8 cellular contexts compared by ENCODE assay signal in genomic region chr13:22915442-22916082, GRCh38.
DNase-seq lines count a peak whose midpoint lies in the region; ATAC-seq and TF ChIP-seq lines count a peak whose summit lies in the region.

No MANE protein-coding gene starts in this region.

- intact Hi-C loops in naive thymus-derived CD4-positive, alpha-beta T cell (cut with micrococcal nuclease): no loop called here

- no peak for DNase-seq in activated CD8-positive, alpha-beta memory T cell treated with anti-CD3 and anti-CD28 coated beads, Interleukin-2, amount 10 ng/mL, durations not matched to agents 7 days and 5 days
- DNase-seq in activated CD8-positive, alpha-beta memory T cell treated with anti-CD3 and anti-CD28 coated beads for 24 hours: no peak
- DNase-seq in SW480 (ENCODE audit: low spot score) (peak; percentile 64), fibroblast of the aortic adventitia (ENCODE audit: low read depth) (peak; percentile 19), HuH-7.5 (ENCODE audit: low spot score) (no peak), T-helper 9 cell (no peak)
- DNase-seq in naive thymus-derived CD4-positive, alpha-beta T cell: no peak

- H3K4me3 ChIP-seq in fibroblast of the aortic adventitia (ENCODE audit: low read depth, low read length): peak overlapping the region; percentile 70
- H3K4me3 ChIP-seq in naive thymus-derived CD4-positive, alpha-beta T cell (ENCODE audit: low read length): no peak overlapping the region

- CTCF ChIA-PET in activated CD8-positive, alpha-beta memory T cell treated with anti-CD3 and anti-CD28 coated beads, Interleukin-2, amount 10 ng/mL, durations not matched to agents 7 days and 5 days (lab: Charles Lee): no interaction called here
- CTCF ChIA-PET in naive thymus-derived CD4-positive, alpha-beta T cell (lab: Charles Lee): no interaction called here

- H3K36me3 Mint-ChIP-seq in activated CD8-positive, alpha-beta memory T cell treated with anti-CD3 and anti-CD28 coated beads, Interleukin-2, amount 10 ng/mL, durations not matched to agents 7 days and 5 days: no peaks in the 10 kb centered on the region
- H3K36me3 Mint-ChIP-seq in naive thymus-derived CD4-positive, alpha-beta T cell: no peaks in the 10 kb centered on the region

- H3K4me1 ChIP-seq in naive thymus-derived CD4-positive, alpha-beta T cell (ENCODE audit: control insufficient read depth in 2 of 2, insufficient read depth in 2 of 2, low read length in 2 of 2): no peaks in the 10 kb centered on the region

- H3K27ac Mint-ChIP-seq in activated CD8-positive, alpha-beta memory T cell treated with anti-CD3 and anti-CD28 coated beads, Interleukin-2, amount 10 ng/mL, durations not matched to agents 7 days and 5 days: no peak overlapping the region
- no peak overlapping the region for H3K27ac Mint-ChIP-seq in naive thymus-derived CD4-positive, alpha-beta T cell

- H3K9me3 ChIP-seq in naive thymus-derived CD4-positive, alpha-beta T cell (ENCODE audit: control insufficient read depth in 2 of 3, low read length in 3 of 3): no peaks in the 10 kb centered on the region

- H3K36me3 ChIP-seq in naive thymus-derived CD4-positive, alpha-beta T cell (ENCODE audit: control insufficient read depth in 2 of 3, insufficient read depth in 3 of 3, low read length in 3 of 3): no peaks in the 10 kb centered on the region

- H3K27ac ChIP-seq in naive thymus-derived CD4-positive, alpha-beta T cell (ENCODE audit: low read depth, low read length): no peak overlapping the region

- H3K4me3 Mint-ChIP-seq in activated CD8-positive, alpha-beta memory T cell treated with anti-CD3 and anti-CD28 coated beads, Interleukin-2, amount 10 ng/mL, durations not matched to agents 7 days and 5 days: peak overlapping the region; percentile 35
- peak overlapping the region in 8 of 10 donors; percentile 17 to 69 (median 56) for H3K4me3 Mint-ChIP-seq in naive thymus-derived CD4-positive, alpha-beta T cell

- H3K27me3 ChIP-seq in naive thymus-derived CD4-positive, alpha-beta T cell (ENCODE audit: control insufficient read depth in 2 of 2, insufficient read depth in 2 of 2, low read length in 2 of 2): no peaks in the 10 kb centered on the region

- no peaks in the 10 kb centered on the region for H3K9me3 Mint-ChIP-seq in activated CD8-positive, alpha-beta memory T cell treated with anti-CD3 and anti-CD28 coated beads, Interleukin-2, amount 10 ng/mL, durations not matched to agents 7 days and 5 days (ENCODE audit: low read depth)
- H3K9me3 Mint-ChIP-seq in naive thymus-derived CD4-positive, alpha-beta T cell: peaks cover 0 to 16% (median 1%) of the 10 kb centered on the region in 11 donors

- no peak for TF ChIP-seq CTCF in fibroblast of the aortic adventitia (IDR thresholded peaks at IDR 0.05; ENCODE audit: insufficient read depth, low read length)

- POLR2A ChIA-PET in naive thymus-derived CD4-positive, alpha-beta T cell (lab: Charles Lee): no interaction called here

- no peak for ATAC-seq in activated CD8-positive, alpha-beta memory T cell treated with anti-CD3 and anti-CD28 coated beads, Interleukin-2, amount 10 ng/mL, durations not matched to agents 7 days and 5 days
- peak; percentile 74 for ATAC-seq in HG03135 (IDR thresholded peaks at IDR 0.05; ENCODE audit: unreplicated experiment)
- ATAC-seq in naive thymus-derived CD4-positive, alpha-beta T cell: peak; percentile 64

- peaks cover 51% of the 10 kb centered on the region for H3K27me3 Mint-ChIP-seq in activated CD8-positive, alpha-beta memory T cell treated with anti-CD3 and anti-CD28 coated beads, Interleukin-2, amount 10 ng/mL, durations not matched to agents 7 days and 5 days
- peaks cover 42 to 64% (median 50%) of the 10 kb centered on the region in 5 donors for H3K27me3 Mint-ChIP-seq in naive thymus-derived CD4-positive, alpha-beta T cell

- H3K4me1 Mint-ChIP-seq in activated CD8-positive, alpha-beta memory T cell treated with anti-CD3 and anti-CD28 coated beads, Interleukin-2, amount 10 ng/mL, durations not matched to agents 7 days and 5 days: no peaks in the 10 kb centered on the region
- peaks cover 0 to 10% (median 4%) of the 10 kb centered on the region in 7 donors for H3K4me1 Mint-ChIP-seq in naive thymus-derived CD4-positive, alpha-beta T cell

Comparison
In these comparisons a context has a peak if more than half of its experiments do, and no peak if none do; other contexts are left out.
1. DNase-seq: peak in SW480 (single experiment) and fibroblast of the aortic adventitia (single experiment); none in activated CD8-positive, alpha-beta memory T cell treated with anti-CD3 and anti-CD28 coated beads, Interleukin-2, amount 10 ng/mL, durations not matched to agents 7 days and 5 days (single experiment), activated CD8-positive, alpha-beta memory T cell treated with anti-CD3 and anti-CD28 coated beads for 24 hours (single experiment), naive thymus-derived CD4-positive, alpha-beta T cell (0 of 9), HuH-7.5 (single experiment) and T-helper 9 cell (single experiment).